In the genomic region with DNA sequence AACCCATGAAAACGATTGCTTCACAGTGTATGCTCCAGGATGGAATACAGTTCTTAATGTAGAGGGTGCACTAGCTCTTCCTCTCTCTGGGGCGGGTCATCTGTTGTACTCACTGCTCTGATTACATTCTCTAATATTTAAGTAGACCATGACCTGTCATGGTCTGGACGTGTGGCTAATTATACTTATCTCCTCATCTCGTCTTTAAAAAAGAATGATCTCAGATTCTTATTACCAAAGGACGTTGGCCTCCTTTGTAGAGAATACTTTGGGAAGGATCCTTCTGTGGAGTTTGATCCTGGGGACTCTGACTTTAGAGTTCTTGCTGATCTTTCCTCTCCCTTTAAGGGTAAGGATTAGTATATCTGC, we compare ENCODE assay signal across 10 cellular contexts. TPM values are rescaled to one million over a fixed set of nuclear protein-coding genes. Genes with fewer than 3 reads are reported as not detected.
A peak's percentile ranks its signal among the peaks of the same experiment; 100 is the strongest.
DNase-seq lines count a peak whose midpoint lies in the region; ATAC-seq, FAIRE-seq and TF ChIP-seq lines count a peak whose summit lies in the region.
"Had no signal": no experiment of that assay in that cellular context is flagged by ENCODE, and none has a peak within 500 bp of the region (broad histone marks: within the 10 kb centered on the region; RNA-seq: fewer than 3 reads in every experiment).

No MANE protein-coding gene starts in this region.

- H3K27ac ChIP-seq in HUES6 (ENCODE audit: low read depth, low read length) (peak overlapping the region; percentile 64), astrocyte (ENCODE audit: low read depth, low read length) (peak overlapping the region; percentile 89)

- H3K4me1 Mint-ChIP-seq in astrocyte (ENCODE audit: low read depth, unreplicated experiment), result peaks cover 30% of the 10 kb centered on the region
- peaks cover 40 to 79% of the 10 kb centered on the region in 2 donors for H3K4me1 Mint-ChIP-seq in stimulated activated naive B cell treated with anti-CD40 and anti-IgM and Interleukin-4, amounts not matched to agents 10 μg/mL and 1 μg/mL and 100 μg/mL, for 72 hours

- peak overlapping the region; percentile 72 for H3K4me3 Mint-ChIP-seq in astrocyte (ENCODE audit: unreplicated experiment)
- no peak overlapping the region for H3K4me3 Mint-ChIP-seq in stimulated activated naive B cell treated with anti-CD40 and anti-IgM and Interleukin-4, amounts not matched to agents 10 μg/mL and 1 μg/mL and 100 μg/mL, for 72 hours
- H3K4me3 Mint-ChIP-seq: activated naive CD8-positive, alpha-beta T cell had no signal

- H3K4me3 ChIP-seq in HUES6 (ENCODE audit: low read depth, low read length), result peak overlapping the region; percentile 57
- H3K4me3 ChIP-seq in astrocyte (ENCODE audit: insufficient read depth, low read depth, low read length), result no peak overlapping the region

- H3K36me3 Mint-ChIP-seq in astrocyte (ENCODE audit: low read depth, unreplicated experiment), result no peaks in the 10 kb centered on the region
- H3K36me3 Mint-ChIP-seq in stimulated activated naive B cell treated with anti-CD40 and anti-IgM and Interleukin-4, amounts not matched to agents 10 μg/mL and 1 μg/mL and 100 μg/mL, for 72 hours, result peaks cover 15 to 28% of the 10 kb centered on the region in 2 donors
- H3K36me3 Mint-ChIP-seq: activated naive CD8-positive, alpha-beta T cell had no signal

- intact Hi-C loops in left colon (cut with DNase I, micrococcal nuclease), result no loop called here

- peak overlapping the region; percentile 81 for H3K4me2 ChIP-seq in astrocyte (ENCODE audit: low read length)

- H3K9me3 ChIP-seq in HUES6 (ENCODE audit: control insufficient read depth, insufficient read depth, low read depth, low read length) (no peaks in the 10 kb centered on the region), astrocyte (ENCODE audit: insufficient read depth, low read depth, low read length) (no peaks in the 10 kb centered on the region)

- H3K79me2 ChIP-seq in astrocyte (ENCODE audit: insufficient read depth, low read length), result peaks cover 74% of the 10 kb centered on the region

- DNase-seq in astrocyte (ENCODE audit: low read depth) (no peak), left colon (no peak), NCI-H128 (lab: John Stamatoyannopoulos, UW; ENCODE audit: unreplicated experiment) (no peak)
- DNase-seq in stimulated activated naive B cell treated with anti-CD40 and anti-IgM and Interleukin-4, amounts not matched to agents 10 μg/mL and 1 μg/mL and 100 μg/mL, for 72 hours, result no peak
- DNase-seq: foreskin melanocyte had no signal

- H3K9ac ChIP-seq in HUES6 (ENCODE audit: low read length), result peak overlapping the region; percentile 78
- peak overlapping the region; percentile 88 for H3K9ac ChIP-seq in astrocyte (ENCODE audit: low read length)

- no peak for TF ChIP-seq CTCF in astrocyte (IDR thresholded peaks at IDR 0.05; ENCODE audit: insufficient read depth, low read depth, low read length)

- H3K4me1 ChIP-seq in HUES6 (ENCODE audit: control insufficient read depth, insufficient read depth, low read length), result peaks cover 25% of the 10 kb centered on the region
- peaks cover 30% of the 10 kb centered on the region for H3K4me1 ChIP-seq in astrocyte (ENCODE audit: insufficient read depth, low read length)

- H3K9me3 Mint-ChIP-seq in astrocyte (ENCODE audit: unreplicated experiment), result peaks cover 1% of the 10 kb centered on the region
- H3K9me3 Mint-ChIP-seq in stimulated activated naive B cell treated with anti-CD40 and anti-IgM and Interleukin-4, amounts not matched to agents 10 μg/mL and 1 μg/mL and 100 μg/mL, for 72 hours, result no peaks in the 10 kb centered on the region

- H3K36me3 ChIP-seq in HUES6 (ENCODE audit: control insufficient read depth, insufficient read depth, low read length) (no peaks in the 10 kb centered on the region), astrocyte (ENCODE audit: insufficient read depth, low read length) (no peaks in the 10 kb centered on the region)

- no peaks in the 10 kb centered on the region for H3K27me3 Mint-ChIP-seq in astrocyte (ENCODE audit: low read depth, unreplicated experiment)
- no peaks in the 10 kb centered on the region for H3K27me3 Mint-ChIP-seq in stimulated activated naive B cell treated with anti-CD40 and anti-IgM and Interleukin-4, amounts not matched to agents 10 μg/mL and 1 μg/mL and 100 μg/mL, for 72 hours
- H3K27me3 Mint-ChIP-seq: activated naive CD8-positive, alpha-beta T cell had no signal

- H2AFZ ChIP-seq in astrocyte (ENCODE audit: low read depth, low read length), result peak overlapping the region; percentile 37

- peak; percentile 23 for FAIRE-seq in astrocyte (lab: Jason Lieb, UNC)
- FAIRE-seq: urothelium cell line had no signal

- peak; percentile 18 for ATAC-seq in left colon
- ATAC-seq in stimulated activated naive B cell treated with anti-CD40 and anti-IgM and Interleukin-4, amounts not matched to agents 10 μg/mL and 1 μg/mL and 100 μg/mL, for 72 hours (replicated peaks), result no peak
- ATAC-seq in HG03159 (IDR thresholded peaks at IDR 0.05; ENCODE audit: unreplicated experiment), result no peak
- no peak for ATAC-seq in GM21825 (IDR thresholded peaks at IDR 0.05; ENCODE audit: unreplicated experiment)

- no peaks in the 10 kb centered on the region for H3K27me3 ChIP-seq in HUES6 (ENCODE audit: control insufficient read depth, insufficient read depth, low read length)
- H3K27me3 ChIP-seq in astrocyte (ENCODE audit: insufficient read depth, low read length), result no peaks in the 10 kb centered on the region

- H3K27ac Mint-ChIP-seq in astrocyte (ENCODE audit: unreplicated experiment), result peak overlapping the region; percentile 99
- H3K27ac Mint-ChIP-seq in stimulated activated naive B cell treated with anti-CD40 and anti-IgM and Interleukin-4, amounts not matched to agents 10 μg/mL and 1 μg/mL and 100 μg/mL, for 72 hours, result peak overlapping the region; percentile 56
- H3K27ac Mint-ChIP-seq: activated naive CD8-positive, alpha-beta T cell had no signal

- peaks cover 4% of the 10 kb centered on the region for H4K20me1 ChIP-seq in astrocyte (ENCODE audit: insufficient read depth, low read length)

RNA-seq across cellular contexts. Expression of a gene that starts 48.4 kb away (rescaled TPM):
- total RNA-seq in astrocyte (52.3 and 56.2 TPM in 2 replicates), left colon (10 to 100 TPM; 81.2 to 91.6 TPM)
